Comparison of ENCODE assay signal across 1 cellular context in genomic region chr2:161353543-161353942, GRCh38.
TF ChIP-seq lines count a peak whose summit lies in the region.

No MANE protein-coding gene starts in this region.

TF ChIP-seq in GM23338, 12 proteins besides CTCF, POLR2A, EP300 and RAD21 (continued from another document):
- TF ChIP-seq ZNF462 (CRISPR knock-in tag; IDR thresholded peaks at IDR 0.05) (no peak), ZNF114 (CRISPR knock-in tag; IDR thresholded peaks at IDR 0.05) (no peak), NANOG (IDR thresholded peaks at IDR 0.05; ENCODE audit: borderline replicate concordance) (no peak), EZH2phosphoT487 (IDR thresholded peaks at IDR 0.05; ENCODE audit: unreplicated experiment) (no peak), JUNB (IDR thresholded peaks at IDR 0.05; ENCODE audit: unreplicated experiment) (no peak), POLR2AphosphoS5 (IDR thresholded peaks at IDR 0.05; ENCODE audit: low read depth) (no peak), EZH2 (IDR thresholded peaks at IDR 0.05; ENCODE audit: low read depth, unreplicated experiment) (no peak), ETS1 (IDR thresholded peaks at IDR 0.05) (no peak), STAT1 (IDR thresholded peaks at IDR 0.05; ENCODE audit: unreplicated experiment) (no peak)
